Comparison of ENCODE assay signal across 20 cellular contexts in the genomic region with DNA sequence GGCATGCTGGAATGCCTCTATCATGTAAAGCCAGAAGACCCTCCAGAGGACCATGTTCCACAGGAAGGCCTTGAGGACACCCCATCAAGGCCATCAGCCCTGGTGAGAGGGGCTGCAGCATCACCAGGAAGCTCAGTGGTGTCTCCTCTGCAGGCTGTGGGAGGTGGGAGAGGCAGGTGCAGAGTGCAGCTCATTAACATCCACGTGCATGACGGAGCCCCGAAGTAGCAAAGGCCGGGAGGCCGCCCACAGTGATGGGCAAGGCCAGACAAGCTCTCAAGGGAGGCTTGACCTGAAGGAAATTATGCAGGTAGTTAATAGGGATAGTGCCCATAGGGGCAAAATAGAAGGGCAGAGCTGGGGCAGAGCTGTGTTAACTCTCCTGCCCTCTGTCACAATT. TPM values are rescaled to one million over a fixed set of nuclear protein-coding genes. Genes with fewer than 3 reads are reported as not detected.
DNase-seq lines count a peak whose midpoint lies in the region; ATAC-seq, FAIRE-seq and TF ChIP-seq lines count a peak whose summit lies in the region.
"Had no signal": no experiment of that assay in that cellular context is flagged by ENCODE, and none has a peak within 500 bp of the region (broad histone marks: within the 10 kb centered on the region; RNA-seq: fewer than 3 reads in every experiment).

No MANE protein-coding gene starts in this region.

- no peaks in the 10 kb centered on the region for H4K20me1 ChIP-seq in GM12878 (ENCODE audit: control insufficient read depth, insufficient read depth)
- H4K20me1 ChIP-seq: BLaER1 had no signal

- POLR2A ChIA-PET in activated naive CD8-positive, alpha-beta T cell treated with anti-CD3 and anti-CD28 coated beads, Interleukin-2, amount 10 ng/mL, durations not matched to agents 7 days and 5 days (lab: Charles Lee), result interaction anchor here (2.7 to 4.0 kb wide), 2 partner anchors 19 to 31 kb away, joined by 9 to 18 read pairs; partner anchors contain the start of gene SMCHD1
- POLR2A ChIA-PET in GM12878 (lab: Charles Lee), result no interaction called here
- POLR2A ChIA-PET in GM10248 (lab: Yijun Ruan, JAX), result no interaction called here

- intact Hi-C loops in GM12878 (cut with micrococcal nuclease; ENCODE audit: unreplicated experiment), result no loop called here

- H3K36me3 Mint-ChIP-seq in activated naive CD8-positive, alpha-beta T cell treated with anti-CD3 and anti-CD28 coated beads, Interleukin-2, amount 10 ng/mL, durations not matched to agents 7 days and 5 days, result no peaks in the 10 kb centered on the region
- no peaks in the 10 kb centered on the region for H3K36me3 Mint-ChIP-seq in activated naive CD8-positive, alpha-beta T cell treated with anti-CD3 and anti-CD28 coated beads for 36 hours
- H3K36me3 Mint-ChIP-seq in stimulated activated memory B cell treated with anti-CD40 and anti-IgM and Interleukin-4, amounts not matched to agents 10 μg/mL and 1 μg/mL and 100 μg/mL, for 72 hours, result no peaks in the 10 kb centered on the region
- H3K36me3 Mint-ChIP-seq: CD4-positive, alpha-beta memory T cell had no signal

- CTCF ChIA-PET in GM12878 (lab: Yijun Ruan, JAX) (interaction anchor here (0.8 kb wide), 1 partner anchor 19 kb away, joined by 3 read pairs; no protein-coding TSS in a partner anchor), GM10248 (lab: Yijun Ruan, JAX) (interaction anchor here (1.2 to 3.5 kb wide), 3 partner anchors 10 to 124 kb away, joined by 3 to 11 read pairs (median 5); no protein-coding TSS in a partner anchor)

- no peaks in the 10 kb centered on the region for H3K79me2 ChIP-seq in GM12878 (ENCODE audit: control insufficient read depth, insufficient read depth, low read length)

- H3K4me2 ChIP-seq in GM12878 (ENCODE audit: control insufficient read depth, insufficient read depth), result no peak overlapping the region
- H3K4me2 ChIP-seq: BLaER1 had no signal

- no peak overlapping the region for H3K4me3 ChIP-seq in GM12878
- H3K4me3 ChIP-seq: BLaER1 had no signal

- FAIRE-seq in GM12878 (lab: Jason Lieb, UNC), result no peak
- FAIRE-seq: GM12892, H1 had no signal

- H3K9me3 ChIP-seq in GM12878 (replicated peaks; ENCODE audit: control insufficient read depth, insufficient read depth, low read length), result no peaks in the 10 kb centered on the region
- H3K9me3 ChIP-seq: BLaER1, Caco-2 had no signal

- WGBS in GM12878 (ENCODE audit: insufficient coverage, insufficient replicate concordance, low lambda C conversion rate, missing lambda C conversion rate), result 60% methylated on average over 5 of the region's 5 CpGs

- DNase-seq in activated naive CD8-positive, alpha-beta T cell treated with anti-CD3 and anti-CD28 coated beads, Interleukin-2, amount 10 ng/mL, durations not matched to agents 7 days and 5 days, result no peak
- no peak for DNase-seq in activated naive CD8-positive, alpha-beta T cell treated with anti-CD3 and anti-CD28 coated beads for 36 hours
- peak; percentile 14 for DNase-seq in NCI-H146 treated with DMSO at 0.1 percent for 48 hours (lab: John Stamatoyannopoulos, UW; ENCODE audit: unreplicated experiment)
- DNase-seq in GM12878 (ENCODE audit: low read depth, low spot score), result no peak
- no peak for DNase-seq in GM10248 (ENCODE audit: extremely low spot score)
- no peak for DNase-seq in T-helper 1 cell
- DNase-seq: Caco-2; CD4-positive, alpha-beta memory T cell; DMS 273 treated with DMSO at 0.1 percent for 48 hours; DMS79 treated with DMSO at 0.1 percent for 48 hours; Kasumi-1; NCI-H2029; NCI-H524 treated with DMSO at 0.1 percent for 48 hours; OCI-M1; Right ventricle myocardium superior had no signal

- peak overlapping the region; percentile 1 for H3K27ac Mint-ChIP-seq in activated naive CD8-positive, alpha-beta T cell treated with anti-CD3 and anti-CD28 coated beads, Interleukin-2, amount 10 ng/mL, durations not matched to agents 7 days and 5 days
- no peak overlapping the region for H3K27ac Mint-ChIP-seq in activated naive CD8-positive, alpha-beta T cell treated with anti-CD3 and anti-CD28 coated beads for 36 hours
- peak overlapping the region; percentile 49 for H3K27ac Mint-ChIP-seq in stimulated activated memory B cell treated with anti-CD40 and anti-IgM and Interleukin-4, amounts not matched to agents 10 μg/mL and 1 μg/mL and 100 μg/mL, for 72 hours

- peaks cover 3% of the 10 kb centered on the region for H3K9me3 Mint-ChIP-seq in activated naive CD8-positive, alpha-beta T cell treated with anti-CD3 and anti-CD28 coated beads, Interleukin-2, amount 10 ng/mL, durations not matched to agents 7 days and 5 days
- H3K9me3 Mint-ChIP-seq in activated naive CD8-positive, alpha-beta T cell treated with anti-CD3 and anti-CD28 coated beads for 36 hours, result no peaks in the 10 kb centered on the region
- no peaks in the 10 kb centered on the region for H3K9me3 Mint-ChIP-seq in stimulated activated memory B cell treated with anti-CD40 and anti-IgM and Interleukin-4, amounts not matched to agents 10 μg/mL and 1 μg/mL and 100 μg/mL, for 72 hours
- H3K9me3 Mint-ChIP-seq: CD4-positive, alpha-beta memory T cell had no signal

- BruUV-seq in GM12878 (replicated peaks; lab: Mats Ljungman, UMichigan), result no TSS peak

- H3K4me1 ChIP-seq in GM12878 (ENCODE audit: control insufficient read depth, insufficient read depth, low read length), result no peaks in the 10 kb centered on the region
- H3K4me1 ChIP-seq: BLaER1, Caco-2 had no signal

- SMC1A ChIA-PET in GM12878 (lab: Charles Lee; ENCODE audit: uncharacterized antibody, unreplicated experiment), result interaction anchor here (0.6 to 1.0 kb wide), 3 partner anchors 10 to 14 kb away, joined by 3 to 5 read pairs (median 3); no protein-coding TSS in a partner anchor

- H3K4me1 Mint-ChIP-seq in activated naive CD8-positive, alpha-beta T cell treated with anti-CD3 and anti-CD28 coated beads, Interleukin-2, amount 10 ng/mL, durations not matched to agents 7 days and 5 days, result peaks cover 15% of the 10 kb centered on the region
- peaks cover 21% of the 10 kb centered on the region for H3K4me1 Mint-ChIP-seq in activated naive CD8-positive, alpha-beta T cell treated with anti-CD3 and anti-CD28 coated beads for 36 hours
- H3K4me1 Mint-ChIP-seq in stimulated activated memory B cell treated with anti-CD40 and anti-IgM and Interleukin-4, amounts not matched to agents 10 μg/mL and 1 μg/mL and 100 μg/mL, for 72 hours, result peaks cover 9% of the 10 kb centered on the region

- no peak for TF ChIP-seq CTCF in GM12878 (IDR thresholded peaks at IDR 0.05 in 2 of 3, conservative IDR thresholded peaks at IDR 0.05 in 1 of 3; ENCODE audit: control insufficient read depth in 2 of 3, extremely low read depth in 1 of 3, insufficient read depth in 1 of 3, low read depth in 3 of 3, low read length in 3 of 3)
- no peak for TF ChIP-seq CTCF in GM10248 (IDR thresholded peaks at IDR 0.05; ENCODE audit: control extremely low read depth, extremely low read depth, low read depth, missing control alignments)

- no peak for TF ChIP-seq POLR2A in GM12878 (IDR thresholded peaks at IDR 0.05; ENCODE audit: low read depth, low read length)

- RAD21 ChIA-PET in GM12878 (lab: Charles Lee; ENCODE audit: unreplicated experiment), result interaction anchor here (1.4 kb wide), 1 partner anchor 11 kb away, joined by 4 read pairs; no protein-coding TSS in a partner anchor

- no peaks in the 10 kb centered on the region for H3K36me3 ChIP-seq in GM12878 (ENCODE audit: control insufficient read depth in 2 of 2, insufficient read depth in 2 of 2, low read length in 1 of 2)
- H3K36me3 ChIP-seq: BLaER1 had no signal

- TF ChIP-seq EP300 in GM12878 (IDR thresholded peaks at IDR 0.05; ENCODE audit: borderline replicate concordance in 1 of 2, control insufficient read depth in 1 of 2, low read depth in 2 of 2, low read length in 2 of 2), result no peak

- no peaks in the 10 kb centered on the region for H3K27me3 Mint-ChIP-seq in activated naive CD8-positive, alpha-beta T cell treated with anti-CD3 and anti-CD28 coated beads, Interleukin-2, amount 10 ng/mL, durations not matched to agents 7 days and 5 days
- H3K27me3 Mint-ChIP-seq in activated naive CD8-positive, alpha-beta T cell treated with anti-CD3 and anti-CD28 coated beads for 36 hours, result no peaks in the 10 kb centered on the region
- H3K27me3 Mint-ChIP-seq in stimulated activated memory B cell treated with anti-CD40 and anti-IgM and Interleukin-4, amounts not matched to agents 10 μg/mL and 1 μg/mL and 100 μg/mL, for 72 hours, result no peaks in the 10 kb centered on the region
- H3K27me3 Mint-ChIP-seq: CD4-positive, alpha-beta memory T cell had no signal

- no peaks in the 10 kb centered on the region for H3K27me3 ChIP-seq in GM12878 (replicated peaks in 1 of 2; ENCODE audit: control insufficient read depth in 2 of 2, insufficient read depth in 2 of 2, low read length in 1 of 2)
- H3K27me3 ChIP-seq: BLaER1 had no signal

- in situ Hi-C loops in GM12878 (cut with MboI), result no loop called here

- no peak overlapping the region for H3K4me3 Mint-ChIP-seq in activated naive CD8-positive, alpha-beta T cell treated with anti-CD3 and anti-CD28 coated beads, Interleukin-2, amount 10 ng/mL, durations not matched to agents 7 days and 5 days
- H3K4me3 Mint-ChIP-seq in activated naive CD8-positive, alpha-beta T cell treated with anti-CD3 and anti-CD28 coated beads for 36 hours, result no peak overlapping the region
- no peak overlapping the region for H3K4me3 Mint-ChIP-seq in stimulated activated memory B cell treated with anti-CD40 and anti-IgM and Interleukin-4, amounts not matched to agents 10 μg/mL and 1 μg/mL and 100 μg/mL, for 72 hours
- H3K4me3 Mint-ChIP-seq: CD4-positive, alpha-beta memory T cell had no signal

- no peak for ATAC-seq in activated naive CD8-positive, alpha-beta T cell treated with anti-CD3 and anti-CD28 coated beads, Interleukin-2, amount 10 ng/mL, durations not matched to agents 7 days and 5 days (ENCODE audit: low read depth)
- ATAC-seq in GM12878, result no peak; the same call in 2 of the 3 replicates
- no peak for ATAC-seq in stimulated activated memory B cell treated with anti-CD40 and anti-IgM and Interleukin-4, amounts not matched to agents 10 μg/mL and 1 μg/mL and 100 μg/mL, for 72 hours
- ATAC-seq: HCT116 had no signal

- H3K9ac ChIP-seq in GM12878 (ENCODE audit: control insufficient read depth, insufficient read depth, low read length), result no peak overlapping the region
- H3K9ac ChIP-seq: BLaER1 had no signal

- H2AFZ ChIP-seq in GM12878 (ENCODE audit: control insufficient read depth, low read depth, low read length), result peak overlapping the region; percentile 10; the same call in 1 of the 2 replicates

- no peak overlapping the region for H3K27ac ChIP-seq in GM12878 (ENCODE audit: control insufficient read depth, insufficient read depth)
- H3K27ac ChIP-seq: BLaER1 had no signal

- no peak for TF ChIP-seq RAD21 in GM12878 (IDR thresholded peaks at IDR 0.05; ENCODE audit: insufficient read depth, low read depth, low read length)

RNA-seq across cellular contexts. Expression of gene SMCHD1, which starts 30.3 kb away (rescaled TPM):
- 100 to 1,000 TPM; 171 to 177 TPM for total RNA-seq in activated naive CD8-positive, alpha-beta T cell treated with anti-CD3 and anti-CD28 coated beads, Interleukin-2, amount 10 ng/mL, durations not matched to agents 7 days and 5 days
- total RNA-seq in activated naive CD8-positive, alpha-beta T cell treated with anti-CD3 and anti-CD28 coated beads for 36 hours, result 10 to 100 TPM; 85.1 to 97.2 TPM
- total RNA-seq in GM12878 (2013; cell fraction: nucleolus; rRNA removed), result 550 and 614 TPM in 2 replicates
- total RNA-seq in GM12878 (2014; rRNA removed), result 71.6 and 89.8 TPM in 2 replicates
- 110 and 115 TPM in 2 replicates for total RNA-seq in GM12878 (2014; rRNA removed; fragmentation: Illumina TruSeq; extraction: Trizol)
- total RNA-seq in GM12878 (2021), result 50.2 and 52.0 TPM in 2 replicates
- polyA plus RNA-seq in GM12878 (2011; ENCODE audit: low read depth), result 23.0 TPM
- 67.5 and 103 TPM in 2 replicates for polyA plus RNA-seq in GM12878 (2011; rRNA removed)
- 16.0 and 18.7 TPM in 2 replicates for polyA plus RNA-seq in GM12878 (2011; cell fraction: cytosol; rRNA removed)
- 72.0 and 77.0 TPM in 2 replicates for polyA plus RNA-seq in GM12878 (2011; cell fraction: nucleus; rRNA removed)
- 30.4 and 40.3 TPM in 2 replicates for polyA plus RNA-seq in GM12878 (2012)
- polyA plus RNA-seq in GM12878 (2014; fragmentation: Illumina TruSeq; extraction: Trizol), result 64.2 and 87.8 TPM in 2 replicates
- 1 to 10 TPM; 6.0 to 7.2 TPM for polyA plus RNA-seq in GM12878 (2014; fragmentation: Nextera tagmentation; extraction: Ambion mirVana)
- 44.0 and 45.4 TPM in 2 replicates for polyA plus RNA-seq in GM12878 (2014; rRNA removed)
- polyA plus RNA-seq in GM12878 (2016; fragmentation: Nextera tagmentation; extraction: Ambion mirVana), result 10 to 100 TPM; 16.5 to 17.5 TPM
- 62.1 and 99.8 TPM in 2 replicates for polyA minus RNA-seq in GM12878 (2011; rRNA and poly(A)+ RNA removed)
- polyA minus RNA-seq in GM12878 (2011; cell fraction: cytosol; rRNA and poly(A)+ RNA removed), result 42.8 and 52.2 TPM in 2 replicates
- polyA minus RNA-seq in GM12878 (2011; cell fraction: nucleus; rRNA and poly(A)+ RNA removed), result 122 and 196 TPM in 2 replicates

RNA-seq across cellular contexts. Expression of gene NDC80, which starts 53.9 kb away (rescaled TPM):
- 10 to 100 TPM; 66.0 to 67.0 TPM for total RNA-seq in activated naive CD8-positive, alpha-beta T cell treated with anti-CD3 and anti-CD28 coated beads, Interleukin-2, amount 10 ng/mL, durations not matched to agents 7 days and 5 days
- 10 to 100 TPM; 81.6 to 89.7 TPM for total RNA-seq in activated naive CD8-positive, alpha-beta T cell treated with anti-CD3 and anti-CD28 coated beads for 36 hours
- 37.5 and 45.0 TPM in 2 replicates for total RNA-seq in GM12878 (2013; cell fraction: nucleolus; rRNA removed)
- total RNA-seq in GM12878 (2014; rRNA removed) (39.5 and 46.2 TPM in 2 replicates), GM12878 (2014; rRNA removed; fragmentation: Illumina TruSeq; extraction: Trizol) (55.3 and 57.2 TPM in 2 replicates), GM12878 (2021) (36.1 and 38.8 TPM in 2 replicates)
- 15.1 TPM for polyA plus RNA-seq in GM12878 (2011; ENCODE audit: low read depth)
- polyA plus RNA-seq in GM12878 (2011; rRNA removed) (44.1 and 74.5 TPM in 2 replicates), GM12878 (2014; fragmentation: Illumina TruSeq; extraction: Trizol) (55.0 and 67.0 TPM in 2 replicates), GM12878 (2014; fragmentation: Nextera tagmentation; extraction: Ambion mirVana) (10 to 100 TPM; 54.4 to 55.0 TPM), GM12878 (2014; rRNA removed) (31.3 and 36.5 TPM in 2 replicates), GM12878 (2016; fragmentation: Nextera tagmentation; extraction: Ambion mirVana) (10 to 100 TPM; 76.5 to 80.8 TPM)
- 12.5 and 22.3 TPM in 2 replicates for polyA plus RNA-seq in GM12878 (2011; cell fraction: cytosol; rRNA removed)
- 26.9 and 28.4 TPM in 2 replicates for polyA plus RNA-seq in GM12878 (2011; cell fraction: nucleus; rRNA removed)
- polyA plus RNA-seq in GM12878 (2012), result 18.6 and 24.5 TPM in 2 replicates
- polyA minus RNA-seq in GM12878 (2011; rRNA and poly(A)+ RNA removed), result 28.3 and 33.1 TPM in 2 replicates
- 16.4 and 18.3 TPM in 2 replicates for polyA minus RNA-seq in GM12878 (2011; cell fraction: cytosol; rRNA and poly(A)+ RNA removed)
- 43.8 and 73.0 TPM in 2 replicates for polyA minus RNA-seq in GM12878 (2011; cell fraction: nucleus; rRNA and poly(A)+ RNA removed)

RNA-seq across cellular contexts. Expression of gene METTL4, which starts 53.9 kb away (rescaled TPM):
- 10 to 100 TPM; 22.7 to 25.8 TPM for total RNA-seq in activated naive CD8-positive, alpha-beta T cell treated with anti-CD3 and anti-CD28 coated beads, Interleukin-2, amount 10 ng/mL, durations not matched to agents 7 days and 5 days
- 10 to 100 TPM; 20.4 to 22.2 TPM for total RNA-seq in activated naive CD8-positive, alpha-beta T cell treated with anti-CD3 and anti-CD28 coated beads for 36 hours
- total RNA-seq in GM12878 (2013; cell fraction: nucleolus; rRNA removed), result 31.0 and 34.2 TPM in 2 replicates
- total RNA-seq in GM12878 (2014; rRNA removed), result 4.9 and 7.2 TPM in 2 replicates
- total RNA-seq in GM12878 (2014; rRNA removed; fragmentation: Illumina TruSeq; extraction: Trizol), result 12.5 and 15.5 TPM in 2 replicates
- 7.7 and 9.6 TPM in 2 replicates for total RNA-seq in GM12878 (2021)
- polyA plus RNA-seq in GM12878 (2011; ENCODE audit: low read depth), result 5.5 TPM
- 14.0 and 23.3 TPM in 2 replicates for polyA plus RNA-seq in GM12878 (2011; rRNA removed)
- 5.0 and 5.7 TPM in 2 replicates for polyA plus RNA-seq in GM12878 (2011; cell fraction: cytosol; rRNA removed)
- 9.7 and 10.9 TPM in 2 replicates for polyA plus RNA-seq in GM12878 (2011; cell fraction: nucleus; rRNA removed)
- polyA plus RNA-seq in GM12878 (2012), result 7.4 and 8.1 TPM in 2 replicates
- polyA plus RNA-seq in GM12878 (2014; fragmentation: Illumina TruSeq; extraction: Trizol), result 14.0 and 15.1 TPM in 2 replicates
- 10 to 100 TPM in 1 of 2 experiments, 1 to 10 TPM in 1; 7.6 to 13.3 TPM for polyA plus RNA-seq in GM12878 (2014; fragmentation: Nextera tagmentation; extraction: Ambion mirVana)
- 8.4 and 9.8 TPM in 2 replicates for polyA plus RNA-seq in GM12878 (2014; rRNA removed)
- polyA plus RNA-seq in GM12878 (2016; fragmentation: Nextera tagmentation; extraction: Ambion mirVana), result 10 to 100 TPM; 12.2 to 15.2 TPM
- 10.1 and 11.5 TPM in 2 replicates for polyA minus RNA-seq in GM12878 (2011; rRNA and poly(A)+ RNA removed)
- polyA minus RNA-seq in GM12878 (2011; cell fraction: cytosol; rRNA and poly(A)+ RNA removed), result 4.5 and 7.4 TPM in 2 replicates
- polyA minus RNA-seq in GM12878 (2011; cell fraction: nucleus; rRNA and poly(A)+ RNA removed), result 6.2 and 10.2 TPM in 2 replicates
